Comparison of ENCODE assay signal across 17 cellular contexts in genomic region chr5:20340123-20340522, GRCh38.
"Had no signal": no experiment of that assay in that cellular context is flagged by ENCODE, and none has a peak within 500 bp of the region (broad histone marks: within the 10 kb centered on the region; RNA-seq: fewer than 3 reads in every experiment).

No MANE protein-coding gene starts in this region.

- H3K4me1 ChIP-seq: heart left ventricle, right atrium auricular region, thyroid gland, uterus had no signal

- H3K27ac ChIP-seq: coronary artery, heart left ventricle, neutrophil, right atrium auricular region, skin epidermis, thyroid gland, uterus had no signal

- ATAC-seq: activated CD4-positive, CD25-positive, alpha-beta regulatory T cell treated with anti-CD3 and anti-CD28 coated beads, Interleukin-2, amount 50 U/mL, for 24 hours; heart left ventricle; left lobe of liver; mucosa of descending colon; naive thymus-derived CD8-positive, alpha-beta T cell; stimulated activated effector memory CD8-positive, alpha-beta T cell treated with anti-CD3 and anti-CD28 coated beads, Interleukin-12 subunit alpha, Interleukin-12 subunit beta, amount 100 ng/mL, for 72 hours had no signal

- H3K36me3 ChIP-seq: heart left ventricle, neutrophil, right atrium auricular region, thyroid gland, uterus had no signal

- H3K9me3 ChIP-seq: neutrophil, right atrium auricular region, thyroid gland, uterus had no signal

- DNase-seq: activated naive CD4-positive, alpha-beta T cell treated with anti-CD3 and anti-CD28 coated beads, Interleukin-2, amount 50 U/mL, for 16 hours; activated T-cell treated with anti-CD3 and anti-CD28 coated beads, Interleukin-2, amount 50 U/mL, for 1 hour; caudate nucleus; effector CD8-positive, alpha-beta T cell; heart left ventricle; islet precursor cell; mucosa of descending colon; naive thymus-derived CD8-positive, alpha-beta T cell; thyroid gland; uterus had no signal

- H3K27me3 ChIP-seq: heart left ventricle, neutrophil, right atrium auricular region, thyroid gland, uterus had no signal

- H3K4me3 ChIP-seq: coronary artery, heart left ventricle, mucosa of descending colon, right atrium auricular region, skin epidermis, thyroid gland, uterus had no signal
